9 cellular contexts compared by ENCODE assay signal in the genomic region with DNA sequence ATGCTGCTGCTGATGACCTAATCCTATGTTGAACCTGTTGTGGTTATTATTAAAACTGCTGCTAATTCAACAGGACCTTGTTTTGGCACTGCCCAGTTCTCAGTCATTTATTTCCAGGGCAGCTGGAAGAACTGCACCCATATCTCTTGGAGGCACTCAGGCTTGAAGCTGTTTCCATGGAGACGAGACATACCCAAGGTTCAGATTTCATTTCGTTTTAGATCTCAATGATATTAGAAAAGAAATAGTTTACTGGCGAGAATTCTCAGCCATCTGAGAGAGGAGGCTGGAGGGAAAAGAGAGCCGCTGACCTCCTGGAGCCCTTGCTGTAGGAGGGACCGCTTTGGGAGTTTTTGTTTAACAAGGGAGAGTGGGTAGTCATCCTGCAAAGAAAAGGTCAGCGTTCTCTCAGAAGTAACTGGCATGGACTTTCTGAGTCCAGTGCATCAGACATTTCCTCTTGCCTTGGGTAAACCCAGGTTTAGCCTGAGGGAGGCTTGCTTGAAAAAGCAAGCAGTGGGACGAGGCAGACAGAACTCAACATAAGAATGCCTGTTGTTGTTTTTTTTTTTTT.
DNase-seq lines count a peak whose midpoint lies in the region; ATAC-seq and TF ChIP-seq lines count a peak whose summit lies in the region.
"Had no signal": no experiment of that assay in that cellular context is flagged by ENCODE, and none has a peak within 500 bp of the region (broad histone marks: within the 10 kb centered on the region; RNA-seq: fewer than 3 reads in every experiment).

No MANE protein-coding gene starts in this region.

- 46% methylated on average over 7 of the region's 7 CpGs for WGBS in hepatocyte (ENCODE audit: low lambda C conversion rate, missing lambda C conversion rate)
- 58 to 60% methylated on average over 6 to 7 of the region's 7 CpGs for WGBS in transverse colon (ENCODE audit: low coverage in 1 of 2), 2 donors

- H3K9me3 Mint-ChIP-seq in CD8-positive, alpha-beta memory T cell, result peaks cover 0 to 5% (median 4%) of the 10 kb centered on the region in 5 donors

- intact Hi-C loops in transverse colon (cut with DNase I; ENCODE audit: low total_unique reads), result no loop called here

- H3K27me3 Mint-ChIP-seq in CD8-positive, alpha-beta memory T cell, result no peaks in the 10 kb centered on the region

- TF ChIP-seq POLR2A in transverse colon (IDR thresholded peaks at IDR 0.05), result no peak

- POLR2A ChIA-PET in CD8-positive, alpha-beta memory T cell (lab: Charles Lee), result no interaction called here

- no peak overlapping the region for H3K4me3 Mint-ChIP-seq in CD8-positive, alpha-beta memory T cell

- peak overlapping the region; percentile 13 for H3K4me2 ChIP-seq in hepatocyte

- no peaks in the 10 kb centered on the region for H3K79me2 ChIP-seq in hepatocyte

- DNase-seq in NCI-H1417 (lab: John Stamatoyannopoulos, UW), result peak; percentile 40 to 92 (median 80)
- DNase-seq in NCI-H1417 treated with DMSO at 0.1 percent for 48 hours (lab: John Stamatoyannopoulos, UW), result no peak
- DNase-seq in hepatocyte (ENCODE audit: low spot score), result peak; percentile 28
- no peak for DNase-seq in transverse colon
- no peak for DNase-seq in CD8-positive, alpha-beta memory T cell
- DNase-seq in NCI-H1930 (lab: John Stamatoyannopoulos, UW), result no peak
- DNase-seq in NCI-H345 (lab: John Stamatoyannopoulos, UW), result no peak
- DNase-seq: 8988T had no signal

- no peaks in the 10 kb centered on the region for H3K9me2 ChIP-seq in hepatocyte (replicated peaks; ENCODE audit: insufficient read depth)

- H3K4me1 Mint-ChIP-seq in CD8-positive, alpha-beta memory T cell, result no peaks in the 10 kb centered on the region

- H3K36me3 ChIP-seq in hepatocyte (replicated peaks; ENCODE audit: insufficient read depth, low read depth) (peaks cover 4% of the 10 kb centered on the region), transverse colon (peaks cover 0 to 15% (median 0%) of the 10 kb centered on the region in 4 donors)
- H3K36me3 ChIP-seq in CD8-positive, alpha-beta memory T cell (ENCODE audit: insufficient read depth, low read length), result no peaks in the 10 kb centered on the region

- TF ChIP-seq EP300 in transverse colon (IDR thresholded peaks at IDR 0.05; ENCODE audit: low read depth), result no peak

- peaks cover 11% of the 10 kb centered on the region for H3K4me1 ChIP-seq in hepatocyte (ENCODE audit: insufficient read depth)
- peaks cover 0 to 16% (median 3%) of the 10 kb centered on the region in 4 donors for H3K4me1 ChIP-seq in transverse colon
- no peaks in the 10 kb centered on the region for H3K4me1 ChIP-seq in CD8-positive, alpha-beta memory T cell (ENCODE audit: insufficient read depth, low read length)

- H3K27ac ChIP-seq in hepatocyte, result no peak overlapping the region
- peak overlapping the region; percentile 23 to 66 (median 42) for H3K27ac ChIP-seq in transverse colon
- no peak overlapping the region for H3K27ac ChIP-seq in CD8-positive, alpha-beta memory T cell (ENCODE audit: low read depth, low read length)

- no peak overlapping the region for H2AFZ ChIP-seq in hepatocyte

- TF ChIP-seq CTCF in hepatocyte (IDR thresholded peaks at IDR 0.05; ENCODE audit: poor library complexity), result no peak
- TF ChIP-seq CTCF in transverse colon (IDR thresholded peaks at IDR 0.05), result no peak

- H3K27me3 ChIP-seq in hepatocyte, result no peaks in the 10 kb centered on the region
- no peaks in the 10 kb centered on the region for H3K27me3 ChIP-seq in transverse colon
- H3K27me3 ChIP-seq in CD8-positive, alpha-beta memory T cell (ENCODE audit: insufficient read depth, low read length, poor library complexity, severe bottlenecking), result no peaks in the 10 kb centered on the region

- peaks cover 9 to 28% (median 12%) of the 10 kb centered on the region in 3 donors for H3K36me3 Mint-ChIP-seq in CD8-positive, alpha-beta memory T cell

- H3K27ac Mint-ChIP-seq in CD8-positive, alpha-beta memory T cell, result no peak overlapping the region

- H3K4me3 ChIP-seq in hepatocyte, result no peak overlapping the region
- H3K4me3 ChIP-seq in transverse colon, result no peak overlapping the region
- H3K4me3 ChIP-seq in CD8-positive, alpha-beta memory T cell (ENCODE audit: low read length), result no peak overlapping the region

- CTCF ChIA-PET in CD8-positive, alpha-beta memory T cell (lab: Charles Lee), result no interaction called here

- in situ Hi-C loops in transverse colon (cut with MboI; ENCODE audit: low pct_ligation_motif_present in 1 of 4, low pct_unique_long_range_greater_than_20kb in 1 of 4, low sequenced_read_pairs in 3 of 4), result no loop called here

- H3K9me3 ChIP-seq in hepatocyte (ENCODE audit: low read depth) (no peaks in the 10 kb centered on the region), transverse colon (peaks cover 5 to 9% of the 10 kb centered on the region in 2 donors)
- peaks cover 8% of the 10 kb centered on the region for H3K9me3 ChIP-seq in CD8-positive, alpha-beta memory T cell (ENCODE audit: low read length)

- no peaks in the 10 kb centered on the region for H4K20me1 ChIP-seq in hepatocyte (ENCODE audit: insufficient read depth, poor library complexity, severe bottlenecking)

- peak; percentile 97 for ATAC-seq in SK-N-SH treated with all-trans-retinoic acid at 6 μM for 48 hours

TF ChIP-seq in SK-N-SH treated with all-trans-retinoic acid at 6 μM for 48 hours, 23 proteins besides CTCF, POLR2A, EP300 and RAD21:
- TF ChIP-seq ZNF8 (CRISPR knock-in tag; IDR thresholded peaks at IDR 0.05) (no peak), ISL1 (CRISPR knock-in tag; IDR thresholded peaks at IDR 0.05) (peak; percentile 51; the same call in 1 of the 2 replicates)
- TF ChIP-seq, protein P1, sequence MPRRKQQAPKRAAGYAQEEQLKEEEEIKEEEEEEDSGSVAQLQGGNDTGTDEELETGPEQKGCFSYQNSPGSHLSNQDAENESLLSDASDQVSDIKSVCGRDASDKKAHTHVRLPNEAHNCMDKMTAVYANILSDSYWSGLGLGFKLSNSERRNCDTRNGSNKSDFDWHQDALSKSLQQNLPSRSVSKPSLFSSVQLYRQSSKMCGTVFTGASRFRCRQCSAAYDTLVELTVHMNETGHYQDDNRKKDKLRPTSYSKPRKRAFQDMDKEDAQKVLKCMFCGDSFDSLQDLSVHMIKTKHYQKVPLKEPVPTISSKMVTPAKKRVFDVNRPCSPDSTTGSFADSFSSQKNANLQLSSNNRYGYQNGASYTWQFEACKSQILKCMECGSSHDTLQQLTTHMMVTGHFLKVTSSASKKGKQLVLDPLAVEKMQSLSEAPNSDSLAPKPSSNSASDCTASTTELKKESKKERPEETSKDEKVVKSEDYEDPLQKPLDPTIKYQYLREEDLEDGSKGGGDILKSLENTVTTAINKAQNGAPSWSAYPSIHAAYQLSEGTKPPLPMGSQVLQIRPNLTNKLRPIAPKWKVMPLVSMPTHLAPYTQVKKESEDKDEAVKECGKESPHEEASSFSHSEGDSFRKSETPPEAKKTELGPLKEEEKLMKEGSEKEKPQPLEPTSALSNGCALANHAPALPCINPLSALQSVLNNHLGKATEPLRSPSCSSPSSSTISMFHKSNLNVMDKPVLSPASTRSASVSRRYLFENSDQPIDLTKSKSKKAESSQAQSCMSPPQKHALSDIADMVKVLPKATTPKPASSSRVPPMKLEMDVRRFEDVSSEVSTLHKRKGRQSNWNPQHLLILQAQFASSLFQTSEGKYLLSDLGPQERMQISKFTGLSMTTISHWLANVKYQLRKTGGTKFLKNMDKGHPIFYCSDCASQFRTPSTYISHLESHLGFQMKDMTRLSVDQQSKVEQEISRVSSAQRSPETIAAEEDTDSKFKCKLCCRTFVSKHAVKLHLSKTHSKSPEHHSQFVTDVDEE (CRISPR knock-in tag; IDR thresholded peaks at IDR 0.05), result 0 out of 2 replicates have a peak, but pooled peaks have one; percentile 37

Comparison
In these comparisons a context has a peak if more than half of its experiments do, and no peak if none do; other contexts are left out.
1. DNase-seq: peak in NCI-H1417 (3 of 3) and hepatocyte (single experiment); none in NCI-H1417 treated with DMSO at 0.1 percent for 48 hours (single experiment), transverse colon (single experiment), CD8-positive, alpha-beta memory T cell (0 of 5), NCI-H1930 (0 of 2) and NCI-H345 (single experiment).
2. H3K27ac ChIP-seq: peak in transverse colon (4 of 4); none in hepatocyte (single experiment) and CD8-positive, alpha-beta memory T cell (single experiment).